Comparison of ENCODE assay signal across 11 cellular contexts in the genomic region with DNA sequence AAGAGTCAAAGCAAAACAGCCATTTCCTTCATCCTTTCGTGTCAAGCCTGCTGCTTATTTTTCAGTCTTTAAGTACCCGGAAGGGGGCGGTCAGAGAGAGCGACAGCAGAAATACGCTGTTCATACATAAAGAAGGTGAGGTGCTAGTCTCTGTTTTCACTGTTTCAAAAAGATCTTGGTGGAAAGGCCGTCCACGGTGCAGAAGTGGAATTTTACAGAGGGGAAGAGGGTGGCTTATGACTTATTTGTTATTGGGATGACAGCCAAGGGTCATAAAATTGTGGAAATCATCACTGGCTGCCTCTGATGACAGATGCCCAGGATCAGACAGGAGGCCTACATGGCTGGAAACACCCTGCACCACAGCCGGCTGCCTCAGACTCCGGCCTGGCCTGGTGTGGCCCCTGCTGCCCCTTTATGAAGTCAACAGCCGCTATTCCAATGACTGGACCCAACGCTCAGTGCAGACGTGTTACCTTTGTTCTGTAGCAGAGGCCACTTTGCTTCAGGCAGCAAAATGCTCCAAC. TPM values are rescaled to one million over a fixed set of nuclear protein-coding genes. Genes with fewer than 3 reads are reported as not detected.
DNase-seq lines count a peak whose midpoint lies in the region; ATAC-seq, FAIRE-seq and TF ChIP-seq lines count a peak whose summit lies in the region.
"Had no signal": no experiment of that assay in that cellular context is flagged by ENCODE, and none has a peak within 500 bp of the region (broad histone marks: within the 10 kb centered on the region; RNA-seq: fewer than 3 reads in every experiment).

No MANE protein-coding gene starts in this region.

- 72% methylated on average over 12 of the region's 12 CpGs for WGBS in A549 (ENCODE audit: missing lambda C conversion rate)

- BruUV-seq in Calu3 (replicated peaks; lab: Mats Ljungman, UMichigan): no TSS peak

- no peak for TF ChIP-seq EP300 in A549 (IDR thresholded peaks at IDR 0.05)

- peak in 1 of 2 experiments; percentile 49; a peak in 3 of 6 replicates for ATAC-seq in A549
- ATAC-seq in GM19035 (IDR thresholded peaks at IDR 0.05; ENCODE audit: unreplicated experiment): peak; percentile 38
- ATAC-seq in T-cell (replicated peaks in 1 of 4): peak; percentile 44 to 72 (median 56)
- ATAC-seq in left lobe of liver: peak; percentile 60

- no peak for TF ChIP-seq RAD21 in A549 (conservative IDR thresholded peaks at IDR 0.05 in 1 of 2, IDR thresholded peaks at IDR 0.05 in 1 of 2)

- no peak for TF ChIP-seq CTCF in A549 (IDR thresholded peaks at IDR 0.05)
- TF ChIP-seq CTCF in Calu3 (IDR thresholded peaks at IDR 0.05; ENCODE audit: unreplicated experiment): no peak

- DNase-seq in A549 (ENCODE audit: low read depth in 1 of 2, low spot score in 1 of 2) (no peak), T-cell (peak in 5 of 34 experiments; percentile 13 to 23 (median 14)), left lobe of liver (ENCODE audit: low spot score) (no peak), NCI-H146 (lab: John Stamatoyannopoulos, UW) (no peak), DMS53 treated with DMSO at 0.1 percent for 48 hours (lab: John Stamatoyannopoulos, UW; ENCODE audit: unreplicated experiment) (no peak), Calu3 (no peak), frontal cortex (ENCODE audit: low spot score in 2 of 2) (no peak)
- DNase-seq: anterior cingulate cortex, DND-41, PC-9 had no signal

- peak overlapping the region; percentile 7 to 52; a peak in 4 of 6 replicates for H3K27ac ChIP-seq in A549
- H3K27ac ChIP-seq: PC-9 had no signal

- FAIRE-seq in A549 (lab: Jason Lieb, UNC): no peak
- FAIRE-seq in frontal cortex (lab: Jason Lieb, UNC): no peak

- H3K36me3 Mint-ChIP-seq in T-cell (peaks cover 17% of the 10 kb centered on the region), Calu3 (ENCODE audit: insufficient read depth, unreplicated experiment) (no peaks in the 10 kb centered on the region)

- peaks cover 15 to 21% (median 19%) of the 10 kb centered on the region in 3 donors for H3K4me1 Mint-ChIP-seq in T-cell
- peaks cover 6% of the 10 kb centered on the region for H3K4me1 Mint-ChIP-seq in Calu3 (ENCODE audit: low read depth, unreplicated experiment)

- H3K9me3 ChIP-seq in A549: no peaks in the 10 kb centered on the region

- H3K4me3 Mint-ChIP-seq in T-cell (no peak overlapping the region), Calu3 (ENCODE audit: low read depth, unreplicated experiment) (no peak overlapping the region)

- TF ChIP-seq POLR2A in A549 (IDR thresholded peaks at IDR 0.05; ENCODE audit: low read length): no peak

- H3K9me3 Mint-ChIP-seq in T-cell: no peaks in the 10 kb centered on the region
- no peaks in the 10 kb centered on the region for H3K9me3 Mint-ChIP-seq in Calu3 (ENCODE audit: low read depth, unreplicated experiment)

- no peak overlapping the region for H3K4me3 ChIP-seq in A549
- H3K4me3 ChIP-seq: PC-9 had no signal

- intact Hi-C loops in Calu3 (cut with micrococcal nuclease; ENCODE audit: unreplicated experiment): no loop called here

- H3K4me2 ChIP-seq in A549: peak overlapping the region; percentile 32
- H3K4me2 ChIP-seq: PC-9 had no signal

- POLR2A ChIA-PET in A549 (lab: Yijun Ruan, JAX): no interaction called here
- POLR2A ChIA-PET in T-cell (lab: Charles Lee): no interaction called here

- H3K4me1 ChIP-seq in A549: peaks cover 56% of the 10 kb centered on the region

- H3K27ac Mint-ChIP-seq in T-cell (no peak overlapping the region), Calu3 (ENCODE audit: unreplicated experiment) (no peak overlapping the region)

- CTCF ChIA-PET in A549 (lab: Yijun Ruan, JAX) (no interaction called here), T-cell (lab: Charles Lee) (no interaction called here), Calu3 (lab: Charles Lee) (no interaction called here)

- no peaks in the 10 kb centered on the region for H3K27me3 Mint-ChIP-seq in T-cell
- H3K27me3 Mint-ChIP-seq in Calu3 (ENCODE audit: unreplicated experiment): no peaks in the 10 kb centered on the region

TF ChIP-seq in A549, 52 proteins besides CTCF, POLR2A, EP300 and RAD21 (continues in another document):
- TF ChIP-seq TP53 (CRISPR knock-in tag; IDR thresholded peaks at IDR 0.05) (no peak), CEBPB (IDR thresholded peaks at IDR 0.05) (no peak), MAZ (IDR thresholded peaks at IDR 0.05; ENCODE audit: borderline replicate concordance, low read depth, low read length) (no peak), EHMT2 (IDR thresholded peaks at IDR 0.05; ENCODE audit: low read depth) (no peak), HOXA7 (CRISPR knock-in tag; IDR thresholded peaks at IDR 0.05) (no peak), NPAS2 (CRISPR knock-in tag; IDR thresholded peaks at IDR 0.05; ENCODE audit: borderline replicate concordance) (no peak), RNF2 (IDR thresholded peaks at IDR 0.05; ENCODE audit: borderline replicate concordance, low read depth) (no peak), HEYL (CRISPR knock-in tag; IDR thresholded peaks at IDR 0.05) (no peak), CBX8 (IDR thresholded peaks at IDR 0.05) (no peak)
- TF ChIP-seq, protein P1, sequence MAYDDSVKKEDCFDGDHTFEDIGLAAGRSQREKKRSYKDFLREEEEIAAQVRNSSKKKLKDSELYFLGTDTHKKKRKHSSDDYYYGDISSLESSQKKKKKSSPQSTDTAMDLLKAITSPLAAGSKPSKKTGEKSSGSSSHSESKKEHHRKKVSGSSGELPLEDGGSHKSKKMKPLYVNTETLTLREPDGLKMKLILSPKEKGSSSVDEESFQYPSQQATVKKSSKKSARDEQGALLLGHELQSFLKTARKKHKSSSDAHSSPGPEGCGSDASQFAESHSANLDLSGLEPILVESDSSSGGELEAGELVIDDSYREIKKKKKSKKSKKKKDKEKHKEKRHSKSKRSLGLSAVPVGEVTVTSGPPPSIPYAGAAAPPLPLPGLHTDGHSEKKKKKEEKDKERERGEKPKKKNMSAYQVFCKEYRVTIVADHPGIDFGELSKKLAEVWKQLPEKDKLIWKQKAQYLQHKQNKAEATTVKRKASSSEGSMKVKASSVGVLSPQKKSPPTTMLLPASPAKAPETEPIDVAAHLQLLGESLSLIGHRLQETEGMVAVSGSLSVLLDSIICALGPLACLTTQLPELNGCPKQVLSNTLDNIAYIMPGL (CRISPR knock-in tag; IDR thresholded peaks at IDR 0.05; ENCODE audit: borderline replicate concordance): no peak
- TF ChIP-seq, protein P2, sequence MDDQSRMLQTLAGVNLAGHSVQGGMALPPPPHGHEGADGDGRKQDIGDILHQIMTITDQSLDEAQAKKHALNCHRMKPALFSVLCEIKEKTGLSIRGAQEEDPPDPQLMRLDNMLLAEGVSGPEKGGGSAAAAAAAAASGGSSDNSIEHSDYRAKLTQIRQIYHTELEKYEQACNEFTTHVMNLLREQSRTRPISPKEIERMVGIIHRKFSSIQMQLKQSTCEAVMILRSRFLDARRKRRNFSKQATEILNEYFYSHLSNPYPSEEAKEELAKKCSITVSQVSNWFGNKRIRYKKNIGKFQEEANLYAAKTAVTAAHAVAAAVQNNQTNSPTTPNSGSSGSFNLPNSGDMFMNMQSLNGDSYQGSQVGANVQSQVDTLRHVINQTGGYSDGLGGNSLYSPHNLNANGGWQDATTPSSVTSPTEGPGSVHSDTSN (IDR thresholded peaks at IDR 0.05): no peak
- TF ChIP-seq, protein P3, sequence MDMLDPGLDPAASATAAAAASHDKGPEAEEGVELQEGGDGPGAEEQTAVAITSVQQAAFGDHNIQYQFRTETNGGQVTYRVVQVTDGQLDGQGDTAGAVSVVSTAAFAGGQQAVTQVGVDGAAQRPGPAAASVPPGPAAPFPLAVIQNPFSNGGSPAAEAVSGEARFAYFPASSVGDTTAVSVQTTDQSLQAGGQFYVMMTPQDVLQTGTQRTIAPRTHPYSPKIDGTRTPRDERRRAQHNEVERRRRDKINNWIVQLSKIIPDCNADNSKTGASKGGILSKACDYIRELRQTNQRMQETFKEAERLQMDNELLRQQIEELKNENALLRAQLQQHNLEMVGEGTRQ (IDR thresholded peaks at IDR 0.05): no peak
- TF ChIP-seq, protein P4, sequence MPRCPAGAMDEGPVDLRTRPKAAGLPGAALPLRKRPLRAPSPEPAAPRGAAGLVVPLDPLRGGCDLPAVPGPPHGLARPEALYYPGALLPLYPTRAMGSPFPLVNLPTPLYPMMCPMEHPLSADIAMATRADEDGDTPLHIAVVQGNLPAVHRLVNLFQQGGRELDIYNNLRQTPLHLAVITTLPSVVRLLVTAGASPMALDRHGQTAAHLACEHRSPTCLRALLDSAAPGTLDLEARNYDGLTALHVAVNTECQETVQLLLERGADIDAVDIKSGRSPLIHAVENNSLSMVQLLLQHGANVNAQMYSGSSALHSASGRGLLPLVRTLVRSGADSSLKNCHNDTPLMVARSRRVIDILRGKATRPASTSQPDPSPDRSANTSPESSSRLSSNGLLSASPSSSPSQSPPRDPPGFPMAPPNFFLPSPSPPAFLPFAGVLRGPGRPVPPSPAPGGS (IDR thresholded peaks at IDR 0.05): no peak

RNA-seq across cellular contexts. Expression of a gene that starts 57.0 kb away (rescaled TPM):
- polyA plus RNA-seq in A549 (2011; rRNA removed) (12.1 and 16.3 TPM in 2 replicates), A549 (2017; fragmentation: RNase III; extraction: RNeasy Plus Mini Kit Qiagen cat#74134 plus additional on column Dnase treatment) (10.5 to 13.1 TPM (median 11.3 TPM) in 3 replicates)
- 10.1 and 13.5 TPM in 2 replicates for polyA plus RNA-seq in A549 (2012; cell fraction: cytosol; rRNA removed)
- 9.9 and 11.2 TPM in 2 replicates for polyA plus RNA-seq in A549 (2012; cell fraction: nucleus; rRNA removed)
- polyA minus RNA-seq in A549 (2011; rRNA and poly(A)+ RNA removed): 32.7 and 34.1 TPM in 2 replicates
- total RNA-seq in T-cell (10 to 100 TPM; 32.7 to 34.5 (median 33.5) TPM), left lobe of liver (63.7 TPM), Calu3 (2022) (30.9 and 33.4 TPM in 2 replicates), frontal cortex (10.2 TPM)
